In the genomic region with DNA sequence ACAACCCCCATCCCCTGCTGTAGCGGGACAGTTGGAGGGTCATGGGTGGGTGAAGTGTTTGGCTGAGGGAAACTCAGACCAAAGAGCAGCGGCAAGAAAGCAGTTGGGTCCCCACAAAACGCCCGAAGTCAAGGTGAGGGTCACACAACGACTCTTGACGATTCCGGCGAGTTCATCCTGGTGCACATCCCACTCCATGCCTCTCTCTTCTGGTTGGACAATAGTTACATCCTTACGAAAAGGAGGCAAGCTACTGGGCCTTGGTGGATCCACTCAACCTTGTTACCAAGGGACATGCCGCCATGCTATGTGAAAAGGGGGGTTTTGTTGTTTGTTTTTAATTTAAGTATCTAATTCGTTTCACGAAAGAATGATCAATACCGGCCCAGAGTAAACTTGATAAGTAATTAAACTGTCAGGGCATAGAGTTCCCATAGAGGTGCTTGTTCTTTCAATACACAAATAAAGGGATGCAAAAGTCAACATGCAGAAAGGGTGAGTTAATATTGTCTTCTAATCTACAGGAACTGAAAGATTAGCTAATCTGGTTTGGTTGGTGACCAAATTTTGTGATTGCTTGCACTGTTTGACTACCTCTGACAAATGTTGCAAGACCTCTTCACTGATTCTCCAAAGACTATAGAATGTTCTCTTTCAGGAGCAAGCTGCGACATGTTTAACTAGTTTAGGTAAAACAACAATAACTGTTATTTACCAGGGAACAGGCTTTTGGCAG, we compare ENCODE assay signal across 8 cellular contexts. TPM values are rescaled to one million over a fixed set of nuclear protein-coding genes. Genes with fewer than 3 reads are reported as not detected.
DNase-seq lines count a peak whose midpoint lies in the region; ATAC-seq and TF ChIP-seq lines count a peak whose summit lies in the region.

No MANE protein-coding gene starts in this region.

- POLR2A ChIA-PET in GM10248 (lab: Yijun Ruan, JAX), result no interaction called here

- TF ChIP-seq CTCF in GM10248 (IDR thresholded peaks at IDR 0.05; ENCODE audit: control extremely low read depth, extremely low read depth, low read depth, missing control alignments) (no peak), cardiac muscle cell (IDR thresholded peaks at IDR 0.05; ENCODE audit: low read depth, low read length) (no peak)

- peaks cover 10% of the 10 kb centered on the region for H3K9me3 Mint-ChIP-seq in activated naive CD4-positive, alpha-beta T cell treated with anti-CD3 and anti-CD28 coated beads, Interleukin-2, amount 50 U/mL, for 24 hours

- H3K4me3 ChIP-seq in MG63 (peak overlapping the region; percentile 81), cardiac muscle cell (peak overlapping the region; percentile 80)

- DNase-seq in GM10248 (ENCODE audit: extremely low spot score) (peak; percentile 21), MG63 (peak; percentile 23), cardiac muscle cell (ENCODE audit: low read depth in 1 of 2, low spot score in 1 of 2) (peak; percentile 40 to 51), pons (ENCODE audit: low spot score) (peak; percentile 26), GF-D8 (lab: John Stamatoyannopoulos, UW) (no peak), GOT3 (lab: John Stamatoyannopoulos, UW) (no peak)

- no peaks in the 10 kb centered on the region for H3K27me3 Mint-ChIP-seq in activated naive CD4-positive, alpha-beta T cell treated with anti-CD3 and anti-CD28 coated beads, Interleukin-2, amount 50 U/mL, for 24 hours

- H3K9me3 ChIP-seq in MG63 (no peaks in the 10 kb centered on the region), cardiac muscle cell (ENCODE audit: low read depth) (no peaks in the 10 kb centered on the region)

- H3K27me3 ChIP-seq in MG63 (no peaks in the 10 kb centered on the region), cardiac muscle cell (no peaks in the 10 kb centered on the region)

- H3K4me1 ChIP-seq in cardiac muscle cell (ENCODE audit: low read depth), result peaks cover 10% of the 10 kb centered on the region

- peak overlapping the region; percentile 98 for H3K4me3 Mint-ChIP-seq in activated naive CD4-positive, alpha-beta T cell treated with anti-CD3 and anti-CD28 coated beads, Interleukin-2, amount 50 U/mL, for 24 hours

- peaks cover 32% of the 10 kb centered on the region for H3K36me3 ChIP-seq in MG63
- peaks cover 14% of the 10 kb centered on the region for H3K36me3 ChIP-seq in cardiac muscle cell

- peak overlapping the region; percentile 95 for H3K27ac ChIP-seq in cardiac muscle cell

- peaks cover 27% of the 10 kb centered on the region for H3K36me3 Mint-ChIP-seq in activated naive CD4-positive, alpha-beta T cell treated with anti-CD3 and anti-CD28 coated beads, Interleukin-2, amount 50 U/mL, for 24 hours

- ATAC-seq in HG03135 (IDR thresholded peaks at IDR 0.05; ENCODE audit: unreplicated experiment), result no peak

- peak overlapping the region; percentile 99 for H3K27ac Mint-ChIP-seq in activated naive CD4-positive, alpha-beta T cell treated with anti-CD3 and anti-CD28 coated beads, Interleukin-2, amount 50 U/mL, for 24 hours

- H3K4me1 Mint-ChIP-seq in activated naive CD4-positive, alpha-beta T cell treated with anti-CD3 and anti-CD28 coated beads, Interleukin-2, amount 50 U/mL, for 24 hours, result peaks cover 43% of the 10 kb centered on the region

- CTCF ChIA-PET in GM10248 (lab: Yijun Ruan, JAX), result interaction anchor here (1.0 kb wide), 1 partner anchor 167 kb away, joined by 3 read pairs; no protein-coding TSS in a partner anchor

RNA-seq across cellular contexts. Expression of gene SMIM15, which starts 0.7 kb away (rescaled TPM):
- total RNA-seq in MG63 (2014; rRNA removed; shearing (Covaris generic); ENCODE audit: low replicate concordance), result 64.2 and 121 TPM in 2 replicates
- total RNA-seq in cardiac muscle cell, result 34.3 and 36.0 TPM in 2 replicates
- 32.8 and 42.0 TPM in 2 replicates for polyA plus RNA-seq in cardiac muscle cell

Comparison
In these comparisons a context has a peak if more than half of its experiments do, and no peak if none do; other contexts are left out.
1. DNase-seq: peak in GM10248 (single experiment), MG63 (single experiment), cardiac muscle cell (2 of 2) and pons (single experiment); none in GF-D8 (single experiment) and GOT3 (single experiment).